18 cellular contexts compared by ENCODE assay signal in genomic region chr9:75685059-75685458, GRCh38.
DNase-seq lines count a peak whose midpoint lies in the region; ATAC-seq, FAIRE-seq and TF ChIP-seq lines count a peak whose summit lies in the region.
"Had no signal": no experiment of that assay in that cellular context is flagged by ENCODE, and none has a peak within 500 bp of the region (broad histone marks: within the 10 kb centered on the region; RNA-seq: fewer than 3 reads in every experiment).

No MANE protein-coding gene starts in this region.

- no peak for ATAC-seq in HepG2
- ATAC-seq in right lobe of liver = no peak
- ATAC-seq: GM23338, HCT116 had no signal

- H2AFZ ChIP-seq in HepG2 (ENCODE audit: low read length) = no peak overlapping the region
- H2AFZ ChIP-seq: GM23338 had no signal

- H3K27ac ChIP-seq in HepG2 (ENCODE audit: extremely low read length, insufficient read depth, low read length) (no peak overlapping the region), right lobe of liver (no peak overlapping the region)
- H3K27ac ChIP-seq: BLaER1 treated with 17β-estradiol and CSF1 and Interleukin-3, amounts not matched to agents 10 nM and 100 nM had no signal

- TF ChIP-seq EP300 in HepG2 (IDR thresholded peaks at IDR 0.05; ENCODE audit: low read depth in 2 of 2, low read length in 2 of 2) = no peak
- no peak for TF ChIP-seq EP300 in HepG2 (CRISPR knock-in tag; IDR thresholded peaks at IDR 0.05; ENCODE audit: borderline replicate concordance)

- TF ChIP-seq CTCF in HepG2 (CRISPR knock-in tag; IDR thresholded peaks at IDR 0.05) = no peak
- TF ChIP-seq CTCF in right lobe of liver (IDR thresholded peaks at IDR 0.05) = no peak

- H4K20me1 ChIP-seq in HepG2 (ENCODE audit: insufficient read depth, low read length) = no peaks in the 10 kb centered on the region
- H4K20me1 ChIP-seq: BLaER1 treated with 17β-estradiol and CSF1 and Interleukin-3, amounts not matched to agents 10 nM and 100 nM had no signal

- CTCF ChIA-PET in HepG2 (lab: Yijun Ruan, JAX; ENCODE audit: low intra/inter-chr PET ratio, low total read pairs) = no interaction called here

- 50% methylated on average over 4 of the region's 4 CpGs for WGBS in HepG2 (ENCODE audit: low lambda C conversion rate)
- WGBS in right lobe of liver (ENCODE audit: insufficient coverage, low coverage, low lambda C conversion rate, missing lambda C conversion rate) = 61% methylated on average over 4 of the region's 4 CpGs

- H3K79me2 ChIP-seq in HepG2 (ENCODE audit: insufficient read depth, low read length) = no peaks in the 10 kb centered on the region

- H3K27me3 ChIP-seq in HepG2 (ENCODE audit: control insufficient read depth in 1 of 2, insufficient read depth in 2 of 2, low read length in 2 of 2) = no peaks in the 10 kb centered on the region
- H3K27me3 ChIP-seq in right lobe of liver = no peaks in the 10 kb centered on the region
- H3K27me3 ChIP-seq: BE2C; BLaER1 treated with 17β-estradiol and CSF1 and Interleukin-3, amounts not matched to agents 10 nM and 100 nM had no signal

- H3K36me3 ChIP-seq in HepG2 (replicated peaks in 1 of 2; ENCODE audit: control insufficient read depth in 1 of 2, insufficient read depth in 2 of 2, low read length in 2 of 2) (no peaks in the 10 kb centered on the region), right lobe of liver (no peaks in the 10 kb centered on the region)
- H3K36me3 ChIP-seq: BE2C; BLaER1 treated with 17β-estradiol and CSF1 and Interleukin-3, amounts not matched to agents 10 nM and 100 nM had no signal

- no peak overlapping the region for H3K9ac ChIP-seq in HepG2 (ENCODE audit: insufficient read depth, low read depth, low read length)
- H3K9ac ChIP-seq: BLaER1 treated with 17β-estradiol and CSF1 and Interleukin-3, amounts not matched to agents 10 nM and 100 nM had no signal

- DNase-seq in HepG2 (ENCODE audit: low spot score) (no peak), right lobe of liver (no peak), globus pallidus (ENCODE audit: low spot score) (peak; percentile 14), pons (ENCODE audit: low spot score) (peak; percentile 12), DMS 273 (lab: John Stamatoyannopoulos, UW; ENCODE audit: unreplicated experiment) (no peak)
- DNase-seq in activated CD4-positive, alpha-beta T cell treated with anti-CD3 and anti-CD28 coated beads for 1 hour = no peak
- DNase-seq: BE2C; CD4-positive, alpha-beta T cell; CD8-positive, alpha-beta memory T cell; DND-41; H9 had no signal

- BruUV-seq in HepG2 (replicated peaks; lab: Mats Ljungman, UMichigan) = no TSS peak

- H3K9me3 ChIP-seq in HepG2 (ENCODE audit: low read length) (no peaks in the 10 kb centered on the region), right lobe of liver (no peaks in the 10 kb centered on the region)
- H3K9me3 ChIP-seq: BE2C had no signal

- in situ Hi-C loops in HepG2 (cut with HindIII; ENCODE audit: extremely low pct_ligation_motif_present, low pct_unique_long_range_greater_than_20kb) = no loop called here

- no peak for TF ChIP-seq RAD21 in HepG2 (CRISPR knock-in tag; IDR thresholded peaks at IDR 0.05)

- intact Hi-C loops in HepG2 (cut with micrococcal nuclease; ENCODE audit: unreplicated experiment) (no loop called here), right lobe of liver (cut with DNase I) (no loop called here)

- POLR2A ChIA-PET in HepG2 (lab: Yijun Ruan, JAX) = no interaction called here

- no peak overlapping the region for H3K4me2 ChIP-seq in HepG2 (ENCODE audit: low read depth, low read length)
- H3K4me2 ChIP-seq: BLaER1 treated with 17β-estradiol and CSF1 and Interleukin-3, amounts not matched to agents 10 nM and 100 nM; GM23338 had no signal

- FAIRE-seq in HepG2 (lab: Jason Lieb, UNC) = no peak
- FAIRE-seq: D721Med, G401.6, GM12892, GM19239 had no signal

- H3K4me3 ChIP-seq in HepG2 (replicated peaks in 1 of 3; ENCODE audit: insufficient read depth in 1 of 3, low read depth in 2 of 3, low read length in 3 of 3) = no peak overlapping the region
- H3K4me3 ChIP-seq in right lobe of liver = no peak overlapping the region
- H3K4me3 ChIP-seq: BLaER1 treated with 17β-estradiol and CSF1 and Interleukin-3, amounts not matched to agents 10 nM and 100 nM; GM23338 had no signal

- H3K4me1 ChIP-seq in HepG2 (ENCODE audit: insufficient read depth, low read length) (no peaks in the 10 kb centered on the region), right lobe of liver (no peaks in the 10 kb centered on the region)
- H3K4me1 ChIP-seq: BE2C had no signal

- no peak for TF ChIP-seq POLR2A in HepG2 (IDR thresholded peaks at IDR 0.05; ENCODE audit: insufficient read depth in 1 of 2, low read depth in 2 of 2, low read length in 2 of 2)
- no peak for TF ChIP-seq POLR2A in right lobe of liver (IDR thresholded peaks at IDR 0.05)

TF ChIP-seq in HepG2, 621 proteins besides CTCF, POLR2A, EP300 and RAD21:
- TF ChIP-seq ZNF280B (CRISPR knock-in tag; IDR thresholded peaks at IDR 0.05; ENCODE audit: borderline replicate concordance) = no peak
- no peak for TF ChIP-seq ZNF703 (CRISPR knock-in tag; IDR thresholded peaks at IDR 0.05; ENCODE audit: borderline replicate concordance)
- TF ChIP-seq LCORL (IDR thresholded peaks at IDR 0.05) = peak; percentile 62; the same call in 1 of the 2 replicates
- TF ChIP-seq LCORL (CRISPR knock-in tag; IDR thresholded peaks at IDR 0.05) = no peak
- no peak for TF ChIP-seq NFKBIZ (CRISPR knock-in tag; IDR thresholded peaks at IDR 0.05)

Comparison
In these comparisons a context has a peak if more than half of its experiments do, and no peak if none do; other contexts are left out.
1. DNase-seq: peak in globus pallidus (single experiment) and pons (single experiment); none in HepG2 (single experiment), right lobe of liver (0 of 3), activated CD4-positive, alpha-beta T cell treated with anti-CD3 and anti-CD28 coated beads for 1 hour (single experiment) and DMS 273 (single experiment).